Comparison of ENCODE assay signal across 2 cellular contexts in the genomic region with DNA sequence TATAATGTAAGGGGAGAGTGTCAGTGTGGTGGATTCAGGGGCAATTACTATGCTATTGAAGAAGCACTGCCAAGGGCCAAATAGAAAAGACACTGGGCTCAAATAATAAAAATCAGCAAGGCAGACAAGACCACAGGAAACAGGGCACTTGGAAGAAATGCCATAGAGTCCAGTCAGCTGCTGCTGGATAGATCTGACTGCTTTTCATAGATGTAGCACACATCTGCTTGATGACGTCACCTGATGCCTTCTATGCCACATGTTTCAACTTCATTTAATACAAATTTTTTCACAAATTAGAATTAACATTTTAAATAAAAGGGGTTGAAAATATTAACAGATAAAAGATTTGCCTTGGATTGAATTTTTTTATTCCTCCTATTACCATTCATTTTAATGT.
TF ChIP-seq lines count a peak whose summit lies in the region.

No MANE protein-coding gene starts in this region.

TF ChIP-seq in IMR-90, 13 proteins besides CTCF, POLR2A, EP300 and RAD21 (continued from another document):
- TF ChIP-seq CEBPB (IDR thresholded peaks at IDR 0.05; ENCODE audit: low read depth, low read length), result no peak; the same call in 1 of the 2 replicates
- no peak for TF ChIP-seq RFX5 (IDR thresholded peaks at IDR 0.05; ENCODE audit: low read depth, low read length)
- TF ChIP-seq ELK1 (IDR thresholded peaks at IDR 0.05; ENCODE audit: borderline replicate concordance, low read depth, low read length), result no peak
- TF ChIP-seq USF2 (IDR thresholded peaks at IDR 0.05; ENCODE audit: low read depth, low read length), result no peak; the same call in 1 of the 2 replicates
- no peak for TF ChIP-seq RCOR1 (IDR thresholded peaks at IDR 0.05; ENCODE audit: insufficient replicate concordance, low read length)
- TF ChIP-seq MAZ (IDR thresholded peaks at IDR 0.05; ENCODE audit: borderline replicate concordance, low read depth, low read length), result no peak
- TF ChIP-seq BHLHE40 (IDR thresholded peaks at IDR 0.05; ENCODE audit: low read depth, low read length), result no peak
- TF ChIP-seq NFE2L2 (IDR thresholded peaks at IDR 0.05; ENCODE audit: low read depth, low read length), result no peak
- TF ChIP-seq CHD1 (IDR thresholded peaks at IDR 0.05; ENCODE audit: low read depth, low read length), result no peak
- TF ChIP-seq FOS (IDR thresholded peaks at IDR 0.05; ENCODE audit: low read depth, low read length), result no peak
- no peak for TF ChIP-seq MAFK (IDR thresholded peaks at IDR 0.05; ENCODE audit: low read depth, low read length)

TF ChIP-seq in SK-N-SH treated with all-trans-retinoic acid at 6 μM for 48 hours, 23 proteins besides CTCF, POLR2A, EP300 and RAD21 (continued from another document):
- TF ChIP-seq ARNTL (CRISPR knock-in tag; IDR thresholded peaks at IDR 0.05; ENCODE audit: borderline replicate concordance, low read depth) (no peak), ZC3H10 (CRISPR knock-in tag; IDR thresholded peaks at IDR 0.05) (no peak), ZNF565 (CRISPR knock-in tag; conservative IDR thresholded peaks at IDR 0.05; ENCODE audit: low read depth) (no peak), BACH2 (CRISPR knock-in tag; IDR thresholded peaks at IDR 0.05; ENCODE audit: borderline replicate concordance) (no peak), ESRRG (CRISPR knock-in tag; IDR thresholded peaks at IDR 0.05) (no peak), RARB (CRISPR knock-in tag; IDR thresholded peaks at IDR 0.05) (no peak), CSDC2 (CRISPR knock-in tag; IDR thresholded peaks at IDR 0.05) (no peak), ZNF8 (CRISPR knock-in tag; IDR thresholded peaks at IDR 0.05) (no peak), OSR1 (CRISPR knock-in tag; IDR thresholded peaks at IDR 0.05) (no peak), PPARA (CRISPR knock-in tag; IDR thresholded peaks at IDR 0.05; ENCODE audit: borderline replicate concordance) (no peak), SNAI2 (CRISPR knock-in tag; IDR thresholded peaks at IDR 0.05) (no peak), GLIS3 (CRISPR knock-in tag; IDR thresholded peaks at IDR 0.05) (no peak), TOX (CRISPR knock-in tag; IDR thresholded peaks at IDR 0.05; ENCODE audit: borderline replicate concordance) (no peak), ZFP30 (CRISPR knock-in tag; IDR thresholded peaks at IDR 0.05) (no peak)
- TF ChIP-seq, protein P1, sequence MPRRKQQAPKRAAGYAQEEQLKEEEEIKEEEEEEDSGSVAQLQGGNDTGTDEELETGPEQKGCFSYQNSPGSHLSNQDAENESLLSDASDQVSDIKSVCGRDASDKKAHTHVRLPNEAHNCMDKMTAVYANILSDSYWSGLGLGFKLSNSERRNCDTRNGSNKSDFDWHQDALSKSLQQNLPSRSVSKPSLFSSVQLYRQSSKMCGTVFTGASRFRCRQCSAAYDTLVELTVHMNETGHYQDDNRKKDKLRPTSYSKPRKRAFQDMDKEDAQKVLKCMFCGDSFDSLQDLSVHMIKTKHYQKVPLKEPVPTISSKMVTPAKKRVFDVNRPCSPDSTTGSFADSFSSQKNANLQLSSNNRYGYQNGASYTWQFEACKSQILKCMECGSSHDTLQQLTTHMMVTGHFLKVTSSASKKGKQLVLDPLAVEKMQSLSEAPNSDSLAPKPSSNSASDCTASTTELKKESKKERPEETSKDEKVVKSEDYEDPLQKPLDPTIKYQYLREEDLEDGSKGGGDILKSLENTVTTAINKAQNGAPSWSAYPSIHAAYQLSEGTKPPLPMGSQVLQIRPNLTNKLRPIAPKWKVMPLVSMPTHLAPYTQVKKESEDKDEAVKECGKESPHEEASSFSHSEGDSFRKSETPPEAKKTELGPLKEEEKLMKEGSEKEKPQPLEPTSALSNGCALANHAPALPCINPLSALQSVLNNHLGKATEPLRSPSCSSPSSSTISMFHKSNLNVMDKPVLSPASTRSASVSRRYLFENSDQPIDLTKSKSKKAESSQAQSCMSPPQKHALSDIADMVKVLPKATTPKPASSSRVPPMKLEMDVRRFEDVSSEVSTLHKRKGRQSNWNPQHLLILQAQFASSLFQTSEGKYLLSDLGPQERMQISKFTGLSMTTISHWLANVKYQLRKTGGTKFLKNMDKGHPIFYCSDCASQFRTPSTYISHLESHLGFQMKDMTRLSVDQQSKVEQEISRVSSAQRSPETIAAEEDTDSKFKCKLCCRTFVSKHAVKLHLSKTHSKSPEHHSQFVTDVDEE (CRISPR knock-in tag; IDR thresholded peaks at IDR 0.05), result no peak
- TF ChIP-seq, protein P2, sequence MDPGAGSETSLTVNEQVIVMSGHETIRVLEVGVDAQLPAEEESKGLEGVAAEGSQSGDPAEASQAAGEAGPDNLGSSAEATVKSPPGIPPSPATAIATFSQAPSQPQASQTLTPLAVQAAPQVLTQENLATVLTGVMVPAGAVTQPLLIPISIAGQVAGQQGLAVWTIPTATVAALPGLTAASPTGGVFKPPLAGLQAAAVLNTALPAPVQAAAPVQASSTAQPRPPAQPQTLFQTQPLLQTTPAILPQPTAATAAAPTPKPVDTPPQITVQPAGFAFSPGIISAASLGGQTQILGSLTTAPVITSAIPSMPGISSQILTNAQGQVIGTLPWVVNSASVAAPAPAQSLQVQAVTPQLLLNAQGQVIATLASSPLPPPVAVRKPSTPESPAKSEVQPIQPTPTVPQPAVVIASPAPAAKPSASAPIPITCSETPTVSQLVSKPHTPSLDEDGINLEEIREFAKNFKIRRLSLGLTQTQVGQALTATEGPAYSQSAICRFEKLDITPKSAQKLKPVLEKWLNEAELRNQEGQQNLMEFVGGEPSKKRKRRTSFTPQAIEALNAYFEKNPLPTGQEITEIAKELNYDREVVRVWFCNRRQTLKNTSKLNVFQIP (CRISPR knock-in tag; IDR thresholded peaks at IDR 0.05; ENCODE audit: borderline replicate concordance, low read depth), result no peak
- TF ChIP-seq, protein P3, sequence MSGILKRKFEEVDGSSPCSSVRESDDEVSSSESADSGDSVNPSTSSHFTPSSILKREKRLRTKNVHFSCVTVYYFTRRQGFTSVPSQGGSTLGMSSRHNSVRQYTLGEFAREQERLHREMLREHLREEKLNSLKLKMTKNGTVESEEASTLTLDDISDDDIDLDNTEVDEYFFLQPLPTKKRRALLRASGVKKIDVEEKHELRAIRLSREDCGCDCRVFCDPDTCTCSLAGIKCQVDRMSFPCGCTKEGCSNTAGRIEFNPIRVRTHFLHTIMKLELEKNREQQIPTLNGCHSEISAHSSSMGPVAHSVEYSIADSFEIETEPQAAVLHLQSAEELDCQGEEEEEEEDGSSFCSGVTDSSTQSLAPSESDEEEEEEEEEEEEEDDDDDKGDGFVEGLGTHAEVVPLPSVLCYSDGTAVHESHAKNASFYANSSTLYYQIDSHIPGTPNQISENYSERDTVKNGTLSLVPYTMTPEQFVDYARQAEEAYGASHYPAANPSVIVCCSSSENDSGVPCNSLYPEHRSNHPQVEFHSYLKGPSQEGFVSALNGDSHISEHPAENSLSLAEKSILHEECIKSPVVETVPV (CRISPR knock-in tag; IDR thresholded peaks at IDR 0.05), result no peak
